1 cellular context compared by ENCODE assay signal in the genomic region with DNA sequence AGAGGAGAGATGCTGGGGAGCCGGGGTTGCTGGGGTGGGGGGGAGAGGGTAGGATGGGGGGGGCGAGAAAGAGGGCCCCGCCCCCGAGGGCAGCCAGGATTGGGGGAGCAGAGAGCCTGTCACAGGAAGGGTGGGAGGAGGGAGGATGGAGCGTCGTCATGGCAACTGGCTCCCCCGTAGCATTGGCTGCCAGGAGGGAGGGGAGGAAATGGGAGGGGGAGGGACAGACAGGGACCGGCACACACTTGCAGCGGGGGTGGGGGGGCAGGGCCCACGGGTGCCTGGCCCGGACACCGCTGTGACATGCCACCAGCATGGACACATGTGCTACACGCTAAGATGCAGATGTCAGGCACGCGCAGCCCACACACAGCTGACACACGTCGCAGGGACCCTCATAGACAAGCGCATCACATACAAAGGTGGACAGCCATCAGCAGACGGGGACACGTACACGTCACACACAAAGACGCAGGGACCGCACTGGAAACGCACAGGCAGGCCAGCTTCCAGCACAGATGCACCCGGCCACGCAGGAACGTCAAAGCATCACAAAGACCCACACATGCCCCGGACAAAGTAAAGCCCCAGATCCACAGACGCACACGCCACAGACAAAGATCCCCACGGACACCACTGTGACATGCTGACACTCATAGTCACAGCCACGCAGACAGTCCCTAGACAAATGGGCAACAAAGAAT.
TF ChIP-seq lines count a peak whose summit lies in the region.

A gene with protein sequence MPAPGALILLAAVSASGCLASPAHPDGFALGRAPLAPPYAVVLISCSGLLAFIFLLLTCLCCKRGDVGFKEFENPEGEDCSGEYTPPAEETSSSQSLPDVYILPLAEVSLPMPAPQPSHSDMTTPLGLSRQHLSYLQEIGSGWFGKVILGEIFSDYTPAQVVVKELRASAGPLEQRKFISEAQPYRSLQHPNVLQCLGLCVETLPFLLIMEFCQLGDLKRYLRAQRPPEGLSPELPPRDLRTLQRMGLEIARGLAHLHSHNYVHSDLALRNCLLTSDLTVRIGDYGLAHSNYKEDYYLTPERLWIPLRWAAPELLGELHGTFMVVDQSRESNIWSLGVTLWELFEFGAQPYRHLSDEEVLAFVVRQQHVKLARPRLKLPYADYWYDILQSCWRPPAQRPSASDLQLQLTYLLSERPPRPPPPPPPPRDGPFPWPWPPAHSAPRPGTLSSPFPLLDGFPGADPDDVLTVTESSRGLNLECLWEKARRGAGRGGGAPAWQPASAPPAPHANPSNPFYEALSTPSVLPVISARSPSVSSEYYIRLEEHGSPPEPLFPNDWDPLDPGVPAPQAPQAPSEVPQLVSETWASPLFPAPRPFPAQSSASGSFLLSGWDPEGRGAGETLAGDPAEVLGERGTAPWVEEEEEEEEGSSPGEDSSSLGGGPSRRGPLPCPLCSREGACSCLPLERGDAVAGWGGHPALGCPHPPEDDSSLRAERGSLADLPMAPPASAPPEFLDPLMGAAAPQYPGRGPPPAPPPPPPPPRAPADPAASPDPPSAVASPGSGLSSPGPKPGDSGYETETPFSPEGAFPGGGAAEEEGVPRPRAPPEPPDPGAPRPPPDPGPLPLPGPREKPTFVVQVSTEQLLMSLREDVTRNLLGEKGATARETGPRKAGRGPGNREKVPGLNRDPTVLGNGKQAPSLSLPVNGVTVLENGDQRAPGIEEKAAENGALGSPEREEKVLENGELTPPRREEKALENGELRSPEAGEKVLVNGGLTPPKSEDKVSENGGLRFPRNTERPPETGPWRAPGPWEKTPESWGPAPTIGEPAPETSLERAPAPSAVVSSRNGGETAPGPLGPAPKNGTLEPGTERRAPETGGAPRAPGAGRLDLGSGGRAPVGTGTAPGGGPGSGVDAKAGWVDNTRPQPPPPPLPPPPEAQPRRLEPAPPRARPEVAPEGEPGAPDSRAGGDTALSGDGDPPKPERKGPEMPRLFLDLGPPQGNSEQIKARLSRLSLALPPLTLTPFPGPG (N-terminal part only) (minus strand): TSS at position 36 of the 704 bp plus-strand sequence. CDS start 259 bp downstream, outside the sequence.

TF ChIP-seq in IMR-90, 13 proteins besides CTCF, POLR2A, EP300 and RAD21 (continued from another document):
- TF ChIP-seq, protein P1, sequence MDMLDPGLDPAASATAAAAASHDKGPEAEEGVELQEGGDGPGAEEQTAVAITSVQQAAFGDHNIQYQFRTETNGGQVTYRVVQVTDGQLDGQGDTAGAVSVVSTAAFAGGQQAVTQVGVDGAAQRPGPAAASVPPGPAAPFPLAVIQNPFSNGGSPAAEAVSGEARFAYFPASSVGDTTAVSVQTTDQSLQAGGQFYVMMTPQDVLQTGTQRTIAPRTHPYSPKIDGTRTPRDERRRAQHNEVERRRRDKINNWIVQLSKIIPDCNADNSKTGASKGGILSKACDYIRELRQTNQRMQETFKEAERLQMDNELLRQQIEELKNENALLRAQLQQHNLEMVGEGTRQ (IDR thresholded peaks at IDR 0.05; ENCODE audit: low read depth, low read length): no peak
- TF ChIP-seq RFX5 (IDR thresholded peaks at IDR 0.05; ENCODE audit: low read depth, low read length): no peak
- TF ChIP-seq, protein P2, sequence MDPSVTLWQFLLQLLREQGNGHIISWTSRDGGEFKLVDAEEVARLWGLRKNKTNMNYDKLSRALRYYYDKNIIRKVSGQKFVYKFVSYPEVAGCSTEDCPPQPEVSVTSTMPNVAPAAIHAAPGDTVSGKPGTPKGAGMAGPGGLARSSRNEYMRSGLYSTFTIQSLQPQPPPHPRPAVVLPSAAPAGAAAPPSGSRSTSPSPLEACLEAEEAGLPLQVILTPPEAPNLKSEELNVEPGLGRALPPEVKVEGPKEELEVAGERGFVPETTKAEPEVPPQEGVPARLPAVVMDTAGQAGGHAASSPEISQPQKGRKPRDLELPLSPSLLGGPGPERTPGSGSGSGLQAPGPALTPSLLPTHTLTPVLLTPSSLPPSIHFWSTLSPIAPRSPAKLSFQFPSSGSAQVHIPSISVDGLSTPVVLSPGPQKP (IDR thresholded peaks at IDR 0.05; ENCODE audit: borderline replicate concordance, low read depth, low read length): no peak
TF ChIP-seq in IMR-90: peak in this region for 0.
